16 cellular contexts compared by ENCODE assay signal in genomic region chr7:100589341-100589935, GRCh38. TPM values are rescaled to one million over a fixed set of nuclear protein-coding genes. Genes with fewer than 3 reads are reported as not detected.
A peak's percentile ranks its signal among the peaks of the same experiment; 100 is the strongest.
DNase-seq lines count a peak whose midpoint lies in the region; ATAC-seq and TF ChIP-seq lines count a peak whose summit lies in the region.
"Had no signal": no experiment of that assay in that cellular context is flagged by ENCODE, and none has a peak within 500 bp of the region (broad histone marks: within the 10 kb centered on the region; RNA-seq: fewer than 3 reads in every experiment).

No MANE protein-coding gene starts in this region.

- ATAC-seq in natural killer cell (no peak), lower lobe of right lung (no peak)
- ATAC-seq in natural killer cell treated with Interleukin-12 subunit alpha and Interleukin-12 subunit beta and Interleukin-15 and Interleukin-18, amount 100 ng/mL, for 72 hours: no peak
- ATAC-seq in activated CD8-positive, alpha-beta T cell treated with anti-CD3 and anti-CD28 coated beads, Interleukin-2, amount 10 ng/mL, durations not matched to agents 7 days and 5 days: no peak

- H3K4me1 ChIP-seq in lower lobe of right lung (peaks cover 13% of the 10 kb centered on the region), Peyer's patch (peaks cover 0 to 10% (median under 1%) of the 10 kb centered on the region in 4 donors)

- no peak overlapping the region for H3K27ac Mint-ChIP-seq in natural killer cell
- H3K27ac Mint-ChIP-seq in natural killer cell treated with Interleukin-12 subunit alpha and Interleukin-12 subunit beta and Interleukin-15 and Interleukin-18, amount 100 ng/mL, for 72 hours: no peak overlapping the region
- no peak overlapping the region for H3K27ac Mint-ChIP-seq in activated CD8-positive, alpha-beta T cell treated with anti-CD3 and anti-CD28 coated beads, Interleukin-2, amount 10 ng/mL, durations not matched to agents 7 days and 5 days

- TF ChIP-seq CTCF in natural killer cell (IDR thresholded peaks at IDR 0.05) (no peak), lower lobe of right lung (IDR thresholded peaks at IDR 0.05) (no peak), Peyer's patch (IDR thresholded peaks at IDR 0.05) (no peak)

- CTCF ChIA-PET in activated CD8-positive, alpha-beta T cell treated with anti-CD3 and anti-CD28 coated beads, Interleukin-2, amount 10 ng/mL, durations not matched to agents 7 days and 5 days (lab: Charles Lee): interaction anchor here (0.8 to 7.9 kb wide), 12 partner anchors 9 to 116 kb away, joined by 3 to 57 read pairs (median 4); partner anchors contain the start of gene POP7

- no peak for TF ChIP-seq POLR2A in Peyer's patch (IDR thresholded peaks at IDR 0.05)

- H3K4me1 Mint-ChIP-seq in natural killer cell: peaks cover 9 to 20% of the 10 kb centered on the region in 2 donors
- H3K4me1 Mint-ChIP-seq in natural killer cell treated with Interleukin-12 subunit alpha and Interleukin-12 subunit beta and Interleukin-15 and Interleukin-18, amount 100 ng/mL, for 72 hours (ENCODE audit: low read depth in 2 of 2): peaks cover 9 to 10% of the 10 kb centered on the region in 2 donors
- H3K4me1 Mint-ChIP-seq in activated CD8-positive, alpha-beta T cell treated with anti-CD3 and anti-CD28 coated beads, Interleukin-2, amount 10 ng/mL, durations not matched to agents 7 days and 5 days (ENCODE audit: low read depth): peaks cover 8% of the 10 kb centered on the region

- no peaks in the 10 kb centered on the region for H3K36me3 Mint-ChIP-seq in natural killer cell
- no peaks in the 10 kb centered on the region for H3K36me3 Mint-ChIP-seq in natural killer cell treated with Interleukin-12 subunit alpha and Interleukin-12 subunit beta and Interleukin-15 and Interleukin-18, amount 100 ng/mL, for 72 hours
- H3K36me3 Mint-ChIP-seq in activated CD8-positive, alpha-beta T cell treated with anti-CD3 and anti-CD28 coated beads, Interleukin-2, amount 10 ng/mL, durations not matched to agents 7 days and 5 days (ENCODE audit: low read depth): peaks cover 3% of the 10 kb centered on the region

- H3K4me3 ChIP-seq in lower lobe of right lung (no peak overlapping the region), Peyer's patch (no peak overlapping the region)
- H3K4me3 ChIP-seq: MG63, SJCRH30 had no signal

- no peaks in the 10 kb centered on the region for H3K9me3 ChIP-seq in lower lobe of right lung
- no peaks in the 10 kb centered on the region for H3K9me3 ChIP-seq in Peyer's patch
- H3K9me3 ChIP-seq: MG63, SJCRH30 had no signal

- peak overlapping the region; percentile 37 for H3K4me3 Mint-ChIP-seq in natural killer cell
- no peak overlapping the region for H3K4me3 Mint-ChIP-seq in natural killer cell treated with Interleukin-12 subunit alpha and Interleukin-12 subunit beta and Interleukin-15 and Interleukin-18, amount 100 ng/mL, for 72 hours
- no peak overlapping the region for H3K4me3 Mint-ChIP-seq in activated CD8-positive, alpha-beta T cell treated with anti-CD3 and anti-CD28 coated beads, Interleukin-2, amount 10 ng/mL, durations not matched to agents 7 days and 5 days

- no peak for DNase-seq in natural killer cell
- DNase-seq in natural killer cell treated with Interleukin-12 subunit alpha and Interleukin-12 subunit beta and Interleukin-15 and Interleukin-18, amount 100 ng/mL, for 72 hours (ENCODE audit: low spot score): no peak
- peak; percentile 36 for DNase-seq in lower lobe of right lung
- DNase-seq in posterior cingulate gyrus: no peak
- no peak for DNase-seq in Peyer's patch
- no peak for DNase-seq in activated CD8-positive, alpha-beta T cell treated with anti-CD3 and anti-CD28 coated beads, Interleukin-2, amount 10 ng/mL, durations not matched to agents 7 days and 5 days
- DNase-seq: activated effector memory CD4-positive, alpha-beta T cell treated with anti-CD3 and anti-CD28 coated beads, Interleukin-2, amount 50 U/mL, for 16 hours; anterior cingulate cortex; foreskin fibroblast; mammary epithelial cell; MG63; NCI-H2029; NCI-H510A treated with DMSO at 0.1 percent for 48 hours; SJCRH30; stimulated activated CD4-positive, alpha-beta T cell treated with anti-CD3 and anti-CD28 coated beads, Interleukin-2, amount 100 ng/mL, for 24 hours; T1000 had no signal

- H3K27me3 ChIP-seq in lower lobe of right lung (ENCODE audit: low read depth) (no peaks in the 10 kb centered on the region), Peyer's patch (no peaks in the 10 kb centered on the region)
- H3K27me3 ChIP-seq: MG63, SJCRH30 had no signal

- POLR2A ChIA-PET in activated CD8-positive, alpha-beta T cell treated with anti-CD3 and anti-CD28 coated beads, Interleukin-2, amount 10 ng/mL, durations not matched to agents 7 days and 5 days (lab: Charles Lee): interaction anchor here (1.0 to 1.3 kb wide), 2 partner anchors 23 to 37 kb away, joined by 3 to 4 read pairs; partner anchors contain the start of gene MOSPD3

- intact Hi-C loops in natural killer cell (cut with micrococcal nuclease): loop anchor here (5.0 kb wide), 1 partner anchor 42 kb away; no protein-coding TSS in a partner anchor
- intact Hi-C loops in lower lobe of right lung (cut with DNase I): no loop called here
- intact Hi-C loops in posterior cingulate gyrus (cut with DNase I): loop anchor here (5.0 kb wide), 2 partner anchors 83 to 103 kb away; partner anchors contain the start of genes GIGYF1 and GNB2

- no peaks in the 10 kb centered on the region for H3K9me3 Mint-ChIP-seq in natural killer cell
- no peaks in the 10 kb centered on the region for H3K9me3 Mint-ChIP-seq in natural killer cell treated with Interleukin-12 subunit alpha and Interleukin-12 subunit beta and Interleukin-15 and Interleukin-18, amount 100 ng/mL, for 72 hours
- no peaks in the 10 kb centered on the region for H3K9me3 Mint-ChIP-seq in activated CD8-positive, alpha-beta T cell treated with anti-CD3 and anti-CD28 coated beads, Interleukin-2, amount 10 ng/mL, durations not matched to agents 7 days and 5 days (ENCODE audit: insufficient read depth)

- H3K27me3 Mint-ChIP-seq in natural killer cell (ENCODE audit: low read depth in 2 of 2): peaks cover 7 to 18% of the 10 kb centered on the region in 2 donors
- H3K27me3 Mint-ChIP-seq in natural killer cell treated with Interleukin-12 subunit alpha and Interleukin-12 subunit beta and Interleukin-15 and Interleukin-18, amount 100 ng/mL, for 72 hours: peaks cover 6 to 8% of the 10 kb centered on the region in 2 donors
- peaks cover 10% of the 10 kb centered on the region for H3K27me3 Mint-ChIP-seq in activated CD8-positive, alpha-beta T cell treated with anti-CD3 and anti-CD28 coated beads, Interleukin-2, amount 10 ng/mL, durations not matched to agents 7 days and 5 days (ENCODE audit: low read depth)

- H3K36me3 ChIP-seq in lower lobe of right lung (no peaks in the 10 kb centered on the region), Peyer's patch (no peaks in the 10 kb centered on the region)
- H3K36me3 ChIP-seq: MG63, SJCRH30 had no signal

- no peak overlapping the region for H3K27ac ChIP-seq in lower lobe of right lung
- peak overlapping the region in 1 of 4 donors; percentile 2 for H3K27ac ChIP-seq in Peyer's patch
- H3K27ac ChIP-seq: SJCRH30 had no signal

RNA-seq across cellular contexts. Expression of gene FBXO24, which starts 3.3 kb away (rescaled TPM):
- total RNA-seq in natural killer cell (under 1 TPM; 0.45 to 0.94 (median 0.88) TPM), lower lobe of right lung (0.74 TPM), Peyer's patch (1 to 10 TPM in 2 of 4 donors, not detected in 2; 1.1 to 2.8 TPM)
- total RNA-seq in natural killer cell treated with Interleukin-12 subunit alpha and Interleukin-12 subunit beta and Interleukin-15 and Interleukin-18, amount 100 ng/mL, for 72 hours: under 1 TPM in 1 of 2 donors, not detected in 1; 0.21 TPM
- under 1 TPM; 0.37 to 0.45 TPM for total RNA-seq in activated CD8-positive, alpha-beta T cell treated with anti-CD3 and anti-CD28 coated beads, Interleukin-2, amount 10 ng/mL, durations not matched to agents 7 days and 5 days
- total RNA-seq: SJCRH30 had no signal

RNA-seq across cellular contexts. Expression of gene LRCH4, which starts 3.5 kb away (rescaled TPM):
- total RNA-seq in natural killer cell: 100 to 1,000 TPM; 282 to 296 (median 289) TPM
- 100 to 1,000 TPM; 125 to 150 TPM for total RNA-seq in natural killer cell treated with Interleukin-12 subunit alpha and Interleukin-12 subunit beta and Interleukin-15 and Interleukin-18, amount 100 ng/mL, for 72 hours
- 80.3 TPM for total RNA-seq in lower lobe of right lung
- 100 to 1,000 TPM in 3 of 4 donors, 10 to 100 TPM in 1; 76.7 to 232 (median 156) TPM for total RNA-seq in Peyer's patch
- 100 to 1,000 TPM; 191 to 193 TPM for total RNA-seq in activated CD8-positive, alpha-beta T cell treated with anti-CD3 and anti-CD28 coated beads, Interleukin-2, amount 10 ng/mL, durations not matched to agents 7 days and 5 days

RNA-seq across cellular contexts. Expression of gene PCOLCE, which starts 12.7 kb away (rescaled TPM):
- 10 to 100 TPM; 18.4 to 24.8 (median 21.7) TPM for total RNA-seq in natural killer cell
- total RNA-seq in natural killer cell treated with Interleukin-12 subunit alpha and Interleukin-12 subunit beta and Interleukin-15 and Interleukin-18, amount 100 ng/mL, for 72 hours: 1 to 10 TPM; 5.4 to 5.6 TPM
- total RNA-seq in lower lobe of right lung: 75.2 TPM
- total RNA-seq in Peyer's patch: 10 to 100 TPM in 2 of 4 donors, 1 to 10 TPM in 2; 1.8 to 53.6 (median 9.8) TPM
- total RNA-seq in activated CD8-positive, alpha-beta T cell treated with anti-CD3 and anti-CD28 coated beads, Interleukin-2, amount 10 ng/mL, durations not matched to agents 7 days and 5 days: 10 to 100 TPM; 17.0 to 17.6 TPM

RNA-seq across cellular contexts. Expression of gene SAP25, which starts 15.7 kb away (rescaled TPM):
- total RNA-seq in natural killer cell (10 to 100 TPM; 25.9 to 46.4 (median 32.5) TPM), lower lobe of right lung (10.6 TPM), Peyer's patch (10 to 100 TPM in 3 of 4 donors, 1 to 10 TPM in 1; 2.5 to 18.2 (median 13.4) TPM)
- total RNA-seq in natural killer cell treated with Interleukin-12 subunit alpha and Interleukin-12 subunit beta and Interleukin-15 and Interleukin-18, amount 100 ng/mL, for 72 hours: 10 to 100 TPM; 10.1 to 25.2 TPM
- total RNA-seq in activated CD8-positive, alpha-beta T cell treated with anti-CD3 and anti-CD28 coated beads, Interleukin-2, amount 10 ng/mL, durations not matched to agents 7 days and 5 days: 10 to 100 TPM; 29.8 to 30.0 TPM

RNA-seq across cellular contexts. Expression of gene MOSPD3, which starts 22.9 kb away (rescaled TPM):
- total RNA-seq in natural killer cell (10 to 100 TPM; 14.5 to 15.9 (median 15.5) TPM), lower lobe of right lung (19.5 TPM), Peyer's patch (10 to 100 TPM in 1 of 4 donors, 1 to 10 TPM in 3; 5.0 to 14.2 (median 7.3) TPM)
- total RNA-seq in natural killer cell treated with Interleukin-12 subunit alpha and Interleukin-12 subunit beta and Interleukin-15 and Interleukin-18, amount 100 ng/mL, for 72 hours: 10 to 100 TPM; 17.6 to 19.2 TPM
- total RNA-seq in activated CD8-positive, alpha-beta T cell treated with anti-CD3 and anti-CD28 coated beads, Interleukin-2, amount 10 ng/mL, durations not matched to agents 7 days and 5 days: 10 to 100 TPM; 42.1 to 43.5 TPM
